9 cellular contexts compared by ENCODE assay signal in genomic region chr9:126613656-126614055, GRCh38. TPM values are rescaled to one million over a fixed set of nuclear protein-coding genes. Genes with fewer than 3 reads are reported as not detected.
DNase-seq lines count a peak whose midpoint lies in the region; ATAC-seq and TF ChIP-seq lines count a peak whose summit lies in the region.
"Had no signal": no experiment of that assay in that cellular context is flagged by ENCODE, and none has a peak within 500 bp of the region (broad histone marks: within the 10 kb centered on the region; RNA-seq: fewer than 3 reads in every experiment).

TSS of gene LMX1B (plus strand) at chr9:126613928. CDS start at chr9:126614450, 522 bp downstream.

- H3K4me3 ChIP-seq in esophagus squamous epithelium (peak within 1 kb of the TSS in 3 of 4 donors; percentile 12 to 61 (median 36)), psoas muscle (peak within 1 kb of the TSS; percentile 60)

- H3K27me3 ChIP-seq in esophagus squamous epithelium, result peaks cover 32 to 99% (median 44%) of the 10 kb centered on the region in 4 donors
- H3K27me3 ChIP-seq in psoas muscle (ENCODE audit: insufficient read depth in 3 of 3, low read length in 2 of 3), result peaks cover 3 to 90% (median 49%) of the 10 kb centered on the region in 3 donors

- peaks cover 30 to 62% (median 40%) of the 10 kb centered on the region in 3 donors for H3K4me1 ChIP-seq in esophagus squamous epithelium
- H3K4me1 ChIP-seq in psoas muscle, result peaks cover 13% of the 10 kb centered on the region

- no peak for ATAC-seq in psoas muscle
- no peak for ATAC-seq in GM21576 (IDR thresholded peaks at IDR 0.05; ENCODE audit: unreplicated experiment)
- ATAC-seq: left lung had no signal

- H3K36me3 ChIP-seq in esophagus squamous epithelium (no peaks in the 10 kb centered on the region), psoas muscle (ENCODE audit: insufficient read depth in 1 of 2, low read depth in 1 of 2) (no peaks in the 10 kb centered on the region)
- H3K36me3 ChIP-seq: left lung had no signal

- no peaks in the 10 kb centered on the region for H3K9me3 ChIP-seq in esophagus squamous epithelium
- no peaks in the 10 kb centered on the region for H3K9me3 ChIP-seq in psoas muscle
- H3K9me3 ChIP-seq: left lung had no signal

- DNase-seq in GM10266 (ENCODE audit: extremely low spot score), result peak; percentile 40
- DNase-seq in NCI-H748 treated with DMSO at 0.1 percent for 48 hours (lab: John Stamatoyannopoulos, UW), result peak; percentile 29
- DNase-seq in esophagus squamous epithelium (lab: John Stamatoyannopoulos, UW), result no peak
- DNase-seq in psoas muscle, result peak; percentile 67 to 77
- no peak for DNase-seq in HK-2 (ENCODE audit: unreplicated experiment)
- DNase-seq in NCI-H2029 treated with DMSO at 0.1 percent for 48 hours (lab: John Stamatoyannopoulos, UW), result no peak
- no peak for DNase-seq in stimulated activated CD4-positive, alpha-beta T cell treated with anti-CD3 and anti-CD28 coated beads, Interleukin-12 subunit alpha, Interleukin-12 subunit beta, amount 100 ng/mL, for 4 hours

- intact Hi-C loops in esophagus squamous epithelium (cut with DNase I), result loop anchor here (5.0 kb wide), 1 partner anchor 169 kb away; no protein-coding TSS in a partner anchor
- intact Hi-C loops in psoas muscle (cut with DNase I), result loop anchor here in 1 of 2 donors (5.0 kb wide), 1 partner anchor 79 kb away; no protein-coding TSS in a partner anchor

- H3K27ac ChIP-seq in esophagus squamous epithelium (no peak within 1 kb of the TSS), psoas muscle (no peak within 1 kb of the TSS)
- H3K27ac ChIP-seq: left lung had no signal

- TF ChIP-seq CTCF in GM10266 (IDR thresholded peaks at IDR 0.05; ENCODE audit: control insufficient read depth, insufficient read depth, low read depth, missing control alignments), result no peak
- TF ChIP-seq CTCF in esophagus squamous epithelium (IDR thresholded peaks at IDR 0.05), result no peak
- no peak for TF ChIP-seq CTCF in psoas muscle (IDR thresholded peaks at IDR 0.05)

- WGBS in esophagus squamous epithelium, 2 donors, result 2% methylated on average over 15 of the region's 59 CpGs; no CpG with 5 or more reads in 1 of the 2 donors
- 1 to 2% (median 1%) methylated on average over 19 to 51 of the region's 59 CpGs for WGBS in psoas muscle, 3 donors

- no peak for TF ChIP-seq POLR2A in esophagus squamous epithelium (IDR thresholded peaks at IDR 0.05)

RNA-seq across cellular contexts. Expression of gene LMX1B, which starts in this region (rescaled TPM):
- under 1 TPM in 1 of 4 donors, not detected in 3; 0.23 TPM for total RNA-seq in esophagus squamous epithelium
- under 1 TPM in 3 of 4 donors, not detected in 1; 0.13 to 0.26 (median 0.20) TPM for total RNA-seq in psoas muscle
- under 1 TPM; 0.01 to 0.04 (median 0.01) TPM for polyA plus RNA-seq in psoas muscle

Comparison
In these comparisons a context has a peak if more than half of its experiments do, and no peak if none do; other contexts are left out.
1. Peak in DNase-seq and H3K4me3 ChIP-seq in psoas muscle; RNA of the gene not detected or under 1 TPM.
2. DNase-seq: peak in GM10266 (single experiment) and NCI-H748 treated with DMSO at 0.1 percent for 48 hours (single experiment); none in esophagus squamous epithelium (single experiment), HK-2 (single experiment), NCI-H2029 treated with DMSO at 0.1 percent for 48 hours (single experiment) and stimulated activated CD4-positive, alpha-beta T cell treated with anti-CD3 and anti-CD28 coated beads, Interleukin-12 subunit alpha, Interleukin-12 subunit beta, amount 100 ng/mL, for 4 hours (single experiment).